14 cellular contexts compared by ENCODE assay signal in the genomic region with DNA sequence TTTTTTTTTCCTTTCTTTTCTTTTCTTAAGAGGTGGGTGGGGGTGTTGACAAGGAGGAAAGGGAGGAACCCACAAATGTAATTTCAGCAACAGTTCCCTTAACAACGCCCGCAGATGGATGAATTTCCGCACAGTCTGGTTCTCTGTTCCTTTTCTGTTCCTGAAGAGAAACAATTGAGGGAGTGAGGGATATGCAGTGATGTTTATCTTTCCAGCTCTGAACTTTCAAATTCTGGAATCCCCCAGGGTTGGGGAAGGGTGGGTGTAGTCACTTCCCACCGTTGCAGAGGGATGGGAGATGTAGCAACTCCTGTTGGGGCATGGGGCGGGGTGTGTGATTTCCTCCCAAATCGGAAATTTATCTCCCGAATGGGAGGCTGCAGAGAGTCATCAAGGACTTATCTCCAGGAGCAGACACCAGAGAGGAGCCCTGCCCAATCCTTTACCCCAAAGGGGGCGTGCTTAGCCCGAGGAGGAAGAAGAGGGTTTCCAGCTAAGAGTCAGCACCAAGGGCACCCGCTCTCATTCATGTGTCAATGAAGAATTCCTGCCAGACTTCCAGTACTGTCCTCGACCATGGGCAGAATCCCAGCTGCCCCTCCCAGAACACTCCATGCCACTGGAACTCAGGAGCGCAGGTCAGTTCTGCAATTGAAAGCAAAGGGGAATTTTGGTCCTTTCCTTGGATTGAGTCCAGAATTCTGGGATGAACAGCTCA. TPM values are rescaled to one million over a fixed set of nuclear protein-coding genes. Genes with fewer than 3 reads are reported as not detected.
DNase-seq lines count a peak whose midpoint lies in the region; ATAC-seq and TF ChIP-seq lines count a peak whose summit lies in the region.
"Had no signal": no experiment of that assay in that cellular context is flagged by ENCODE, and none has a peak within 500 bp of the region (broad histone marks: within the 10 kb centered on the region; RNA-seq: fewer than 3 reads in every experiment).

No MANE protein-coding gene starts in this region.

- ATAC-seq in left lobe of liver: peak; percentile 40

- TF ChIP-seq CTCF in coronary artery (IDR thresholded peaks at IDR 0.05): no peak
- no peak for TF ChIP-seq CTCF in esophagus squamous epithelium (IDR thresholded peaks at IDR 0.05)

- peaks cover 17% of the 10 kb centered on the region for H3K4me1 Mint-ChIP-seq in activated T-helper 1 cell treated with anti-CD3 and anti-CD28 coated beads, Interleukin-12 subunit alpha, Interleukin-12 subunit beta, Interleukin-2, Interleukin-4 antibody, amounts not matched to agents 30 ng/mL and 10 ng/mL and 1 ng/mL, durations not matched to agents 14 hours and 24 hours and 36 hours (ENCODE audit: low read depth)

- TF ChIP-seq POLR2A in esophagus squamous epithelium (IDR thresholded peaks at IDR 0.05): no peak

- H3K9me3 Mint-ChIP-seq in activated T-helper 1 cell treated with anti-CD3 and anti-CD28 coated beads, Interleukin-12 subunit alpha, Interleukin-12 subunit beta, Interleukin-2, Interleukin-4 antibody, amounts not matched to agents 30 ng/mL and 10 ng/mL and 1 ng/mL, durations not matched to agents 14 hours and 24 hours and 36 hours: no peaks in the 10 kb centered on the region
- H3K9me3 Mint-ChIP-seq: activated T-helper 2 cell treated with anti-CD3 and anti-CD28 coated beads, Interferon-gamma antibody, Interleukin-2, Interleukin-4, amounts not matched to agents 10 μg/mL and 5 μg/mL and 100 μg/mL, durations not matched to agents 14 hours and 24 hours and 36 hours; nephron progenitor cell had no signal

- 39 to 40% methylated on average over 6 to 10 of the region's 12 CpGs for WGBS in esophagus squamous epithelium, 2 donors

- H3K27me3 ChIP-seq in esophagus squamous epithelium: peaks cover 0 to 53% (median 0%) of the 10 kb centered on the region in 4 donors

- H3K27me3 Mint-ChIP-seq in activated T-helper 1 cell treated with anti-CD3 and anti-CD28 coated beads, Interleukin-12 subunit alpha, Interleukin-12 subunit beta, Interleukin-2, Interleukin-4 antibody, amounts not matched to agents 30 ng/mL and 10 ng/mL and 1 ng/mL, durations not matched to agents 14 hours and 24 hours and 36 hours (ENCODE audit: insufficient read depth): peaks cover 5% of the 10 kb centered on the region

- no peak overlapping the region for H3K27ac Mint-ChIP-seq in activated T-helper 1 cell treated with anti-CD3 and anti-CD28 coated beads, Interleukin-12 subunit alpha, Interleukin-12 subunit beta, Interleukin-2, Interleukin-4 antibody, amounts not matched to agents 30 ng/mL and 10 ng/mL and 1 ng/mL, durations not matched to agents 14 hours and 24 hours and 36 hours
- H3K27ac Mint-ChIP-seq: activated T-helper 2 cell treated with anti-CD3 and anti-CD28 coated beads, Interferon-gamma antibody, Interleukin-2, Interleukin-4, amounts not matched to agents 10 μg/mL and 5 μg/mL and 100 μg/mL, durations not matched to agents 14 hours and 24 hours and 36 hours had no signal

- intact Hi-C loops in esophagus squamous epithelium (cut with DNase I): no loop called here
- intact Hi-C loops in activated T-helper 1 cell treated with anti-CD3 and anti-CD28 coated beads, Interleukin-12 subunit alpha, Interleukin-12 subunit beta, Interleukin-2, Interleukin-4 antibody, amounts not matched to agents 30 ng/mL and 10 ng/mL and 1 ng/mL, durations not matched to agents 14 hours and 24 hours and 36 hours (cut with micrococcal nuclease): no loop called here

- H3K4me1 ChIP-seq in esophagus squamous epithelium: peaks cover 0 to 8% (median 0%) of the 10 kb centered on the region in 3 donors
- H3K4me1 ChIP-seq: BE2C had no signal

- H3K27ac ChIP-seq in coronary artery (peak overlapping the region in 1 of 2 donors; percentile 64), esophagus squamous epithelium (peak overlapping the region in 1 of 4 donors; percentile 20)

- DNase-seq in AG08395 (ENCODE audit: low spot score): peak; percentile 5
- DNase-seq in KG1 (lab: John Stamatoyannopoulos, UW): peak; percentile 39
- DNase-seq in coronary artery (ENCODE audit: low spot score): no peak
- peak; percentile 47 for DNase-seq in left lobe of liver (ENCODE audit: low spot score)
- DNase-seq in NCI-H2227 treated with DMSO at 0.1 percent for 48 hours (lab: John Stamatoyannopoulos, UW): no peak
- DNase-seq in esophagus squamous epithelium (lab: John Stamatoyannopoulos, UW): no peak
- no peak for DNase-seq in HuH-7 (ENCODE audit: low spot score)
- no peak for DNase-seq in activated T-helper 1 cell treated with anti-CD3 and anti-CD28 coated beads, Interleukin-12 subunit alpha, Interleukin-12 subunit beta, Interleukin-2, Interleukin-4 antibody, amounts not matched to agents 30 ng/mL and 10 ng/mL and 1 ng/mL, durations not matched to agents 14 hours and 24 hours and 36 hours (ENCODE audit: low spot score)
- DNase-seq: activated CD4-positive, alpha-beta T cell treated with anti-CD3 and anti-CD28 coated beads for 1 hour; BE2C; nephron progenitor cell; RPMI8226; stimulated activated CD4-positive, alpha-beta T cell treated with anti-CD3 and anti-CD28 coated beads, Interleukin-12 subunit alpha, Interleukin-12 subunit beta, amount 100 ng/mL, for 4 hours had no signal

- no peaks in the 10 kb centered on the region for H3K36me3 Mint-ChIP-seq in activated T-helper 1 cell treated with anti-CD3 and anti-CD28 coated beads, Interleukin-12 subunit alpha, Interleukin-12 subunit beta, Interleukin-2, Interleukin-4 antibody, amounts not matched to agents 30 ng/mL and 10 ng/mL and 1 ng/mL, durations not matched to agents 14 hours and 24 hours and 36 hours (ENCODE audit: low read depth)

- no peaks in the 10 kb centered on the region for H3K9me3 ChIP-seq in esophagus squamous epithelium
- H3K9me3 ChIP-seq: BE2C had no signal

- H3K4me3 ChIP-seq in coronary artery (peak overlapping the region; percentile 40), esophagus squamous epithelium (no peak overlapping the region)

- no peaks in the 10 kb centered on the region for H3K36me3 ChIP-seq in esophagus squamous epithelium
- H3K36me3 ChIP-seq: BE2C had no signal

- H3K4me3 Mint-ChIP-seq in activated T-helper 1 cell treated with anti-CD3 and anti-CD28 coated beads, Interleukin-12 subunit alpha, Interleukin-12 subunit beta, Interleukin-2, Interleukin-4 antibody, amounts not matched to agents 30 ng/mL and 10 ng/mL and 1 ng/mL, durations not matched to agents 14 hours and 24 hours and 36 hours: no peak overlapping the region
- H3K4me3 Mint-ChIP-seq: nephron progenitor cell had no signal

RNA-seq across cellular contexts. Expression of a gene that starts 35.0 kb away (rescaled TPM):
- total RNA-seq in left lobe of liver (0.25 TPM), esophagus squamous epithelium (under 1 TPM in 2 of 4 donors, not detected in 2; 0.38 to 0.88 TPM)
- total RNA-seq in activated T-helper 1 cell treated with anti-CD3 and anti-CD28 coated beads, Interleukin-12 subunit alpha, Interleukin-12 subunit beta, Interleukin-2, Interleukin-4 antibody, amounts not matched to agents 30 ng/mL and 10 ng/mL and 1 ng/mL, durations not matched to agents 14 hours and 24 hours and 36 hours: not detected in 2 replicates
- total RNA-seq: activated T-helper 2 cell treated with anti-CD3 and anti-CD28 coated beads, Interferon-gamma antibody, Interleukin-2, Interleukin-4, amounts not matched to agents 10 μg/mL and 5 μg/mL and 100 μg/mL, durations not matched to agents 14 hours and 24 hours and 36 hours had no signal

Comparison
In these comparisons a context has a peak if more than half of its experiments do, and no peak if none do; other contexts are left out.
1. DNase-seq: peak in AG08395 (single experiment), KG1 (single experiment) and left lobe of liver (single experiment); none in coronary artery (single experiment), NCI-H2227 treated with DMSO at 0.1 percent for 48 hours (single experiment), esophagus squamous epithelium (single experiment), HuH-7 (single experiment) and activated T-helper 1 cell treated with anti-CD3 and anti-CD28 coated beads, Interleukin-12 subunit alpha, Interleukin-12 subunit beta, Interleukin-2, Interleukin-4 antibody, amounts not matched to agents 30 ng/mL and 10 ng/mL and 1 ng/mL, durations not matched to agents 14 hours and 24 hours and 36 hours (single experiment).